26 cellular contexts compared by ENCODE assay signal in the genomic region with DNA sequence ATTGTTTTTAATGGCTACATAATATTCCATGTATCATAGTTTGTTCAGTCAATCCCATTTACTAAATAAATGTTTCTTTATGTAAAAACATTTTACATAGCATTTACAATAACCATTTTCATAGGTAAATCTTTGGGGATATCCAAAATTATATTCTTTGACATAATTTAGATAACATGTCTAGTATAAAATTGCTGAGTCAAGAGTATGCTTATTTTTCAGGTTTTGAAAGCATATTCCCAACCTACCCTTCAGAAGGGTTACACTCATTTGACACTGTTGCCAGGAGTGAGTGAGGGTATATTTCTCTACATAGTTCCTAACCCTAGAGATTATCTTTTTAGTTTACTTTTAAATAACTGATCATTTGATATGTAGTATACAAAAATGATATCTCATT.
"Had no signal": no experiment of that assay in that cellular context is flagged by ENCODE, and none has a peak within 500 bp of the region (broad histone marks: within the 10 kb centered on the region; RNA-seq: fewer than 3 reads in every experiment).

No MANE protein-coding gene starts in this region.

- H3K27me3 ChIP-seq: esophagus squamous epithelium, gastroesophageal sphincter, left lung had no signal

- H3K36me3 ChIP-seq: esophagus squamous epithelium, gastroesophageal sphincter, heart right ventricle, left lung, lower lobe of right lung had no signal

- H3K9me3 ChIP-seq: esophagus squamous epithelium, gastroesophageal sphincter, heart right ventricle, left lung, lower lobe of right lung had no signal

- DNase-seq: dermis blood vessel endothelial cell; effector CD8-positive, alpha-beta T cell; effector memory CD8-positive, alpha-beta T cell; endodermal cell; erythroblast; esophagus squamous epithelium; foreskin fibroblast; foreskin melanocyte; glutamatergic neuron; heart right ventricle; hippocampal formation; left cardiac atrium; left lung; left ventricle myocardium superior; lower lobe of right lung; mesenchymal stem cell; midbrain; naive thymus-derived CD4-positive, alpha-beta T cell had no signal

- H3K27ac ChIP-seq: coronary artery, epithelial cell of prostate, esophagus squamous epithelium, gastroesophageal sphincter, heart right ventricle, left lung, lower lobe of right lung had no signal

- H3K4me1 ChIP-seq: heart right ventricle, left lung, lower lobe of right lung had no signal

- H3K4me3 ChIP-seq: coronary artery, esophagus squamous epithelium, gastroesophageal sphincter, heart right ventricle, left lung, lower lobe of right lung had no signal

- FAIRE-seq: colon, endometrium, islet of Langerhans, keratinocyte had no signal

- ATAC-seq: effector memory CD8-positive, alpha-beta T cell; esophagus mucosa; gastroesophageal sphincter; heart right ventricle; left cardiac atrium; left lung; left ventricle myocardium superior; lower lobe of right lung; naive thymus-derived CD4-positive, alpha-beta T cell had no signal
